ENCODE assay signal across 8 cellular contexts in the genomic region with DNA sequence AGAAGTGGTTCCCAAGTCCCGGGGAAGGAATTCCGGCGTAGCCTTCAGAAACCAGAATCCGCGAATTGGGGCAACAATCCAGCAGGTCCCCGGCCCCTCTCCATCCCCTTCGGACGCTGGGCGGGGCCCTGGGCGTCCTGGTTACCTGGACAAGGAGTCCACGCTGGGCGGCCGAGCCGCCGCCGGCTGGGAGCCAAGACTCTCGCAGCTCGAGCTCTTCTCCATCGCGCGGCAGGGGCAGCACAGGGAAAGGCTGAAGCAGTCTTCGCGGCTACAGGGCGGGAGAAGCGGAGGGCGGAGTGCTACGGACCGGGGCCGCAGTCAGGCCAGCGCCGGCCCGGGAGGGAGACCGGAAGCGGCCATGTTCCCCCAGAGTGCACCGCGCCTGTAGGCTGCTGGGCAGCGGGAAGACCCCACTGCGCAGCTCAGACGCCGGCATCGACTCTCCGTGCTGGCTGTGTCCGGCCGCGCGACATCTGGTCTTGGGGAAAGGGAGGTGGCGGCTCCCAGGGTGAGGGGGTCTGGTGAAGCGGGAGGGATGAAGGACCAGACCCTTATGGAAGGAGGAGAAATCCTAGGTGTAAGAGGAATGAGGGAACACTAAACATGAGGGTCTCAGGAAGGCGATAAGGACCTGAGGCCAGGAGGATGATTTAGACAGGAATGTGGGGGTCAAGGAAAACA. TPM values are rescaled to one million over a fixed set of nuclear protein-coding genes. Genes with fewer than 3 reads are reported as not detected.
DNase-seq lines count a peak whose midpoint lies in the region; ATAC-seq and TF ChIP-seq lines count a peak whose summit lies in the region.

A gene (minus strand): TSS at position 378 of the 684 bp plus-strand sequence. CDS start 153 bp downstream, at position 225.

- ATAC-seq in GM21723 (IDR thresholded peaks at IDR 0.05; ENCODE audit: unreplicated experiment) (peak; percentile 99), thoracic aorta (ENCODE audit: insufficient number of reproducible peaks, low FRiP score, low read depth) (peak; percentile 82)
- ATAC-seq in activated naive CD4-positive, alpha-beta T cell treated with anti-CD3 and anti-CD28 coated beads, Interleukin-2, amount 50 U/mL, for 72 hours: peak; percentile 88 to 97

- H3K4me1 ChIP-seq in osteoblast (ENCODE audit: insufficient read depth, low read length) (peaks cover 19% of the 10 kb centered on the region), thoracic aorta (ENCODE audit: control insufficient read depth in 1 of 2, low read depth in 2 of 2) (peaks cover 6 to 48% of the 10 kb centered on the region in 2 donors)

- no peaks in the 10 kb centered on the region for H3K27me3 ChIP-seq in osteoblast (ENCODE audit: insufficient read depth, low read length)
- no peaks in the 10 kb centered on the region for H3K27me3 ChIP-seq in thoracic aorta (replicated peaks; ENCODE audit: insufficient read depth)

- no peaks in the 10 kb centered on the region for H3K9me3 ChIP-seq in osteoblast (ENCODE audit: low read depth, low read length)
- H3K9me3 ChIP-seq in thoracic aorta: no peaks in the 10 kb centered on the region

- peaks cover 14 to 17% of the 10 kb centered on the region in 2 donors for H3K36me3 Mint-ChIP-seq in activated naive CD4-positive, alpha-beta T cell treated with anti-CD3 and anti-CD28 coated beads, Interleukin-2, amount 50 U/mL, for 72 hours

- H4K20me1 ChIP-seq in osteoblast (ENCODE audit: insufficient read depth, low read length): peaks cover 3% of the 10 kb centered on the region

- H3K4me2 ChIP-seq in osteoblast (ENCODE audit: insufficient read depth, low read length): peak within 1 kb of the TSS; percentile 99

- H3K79me2 ChIP-seq in osteoblast (ENCODE audit: insufficient read depth, low read length): peaks cover 62% of the 10 kb centered on the region

- in situ Hi-C loops in KBM-7 (cut with MboI; ENCODE audit: low pct_unique_long_range_greater_than_20kb, low sequenced_read_pairs): no loop called here

- H3K4me3 ChIP-seq in osteoblast (ENCODE audit: insufficient read depth, low read length): peak within 1 kb of the TSS; percentile 96
- peak within 1 kb of the TSS; percentile 81 for H3K4me3 ChIP-seq in thoracic aorta

- H3K27ac ChIP-seq in osteoblast (ENCODE audit: low read depth, low read length) (peak within 1 kb of the TSS; percentile 94), thoracic aorta (peak within 1 kb of the TSS; percentile 97 to 99)

- H3K36me3 ChIP-seq in osteoblast (ENCODE audit: insufficient read depth, low read length) (no peaks in the 10 kb centered on the region), thoracic aorta (no peaks in the 10 kb centered on the region)

- H3K27ac Mint-ChIP-seq in activated naive CD4-positive, alpha-beta T cell treated with anti-CD3 and anti-CD28 coated beads, Interleukin-2, amount 50 U/mL, for 72 hours: peak within 1 kb of the TSS; percentile 99 to 100

- TF ChIP-seq CTCF in osteoblast (IDR thresholded peaks at IDR 0.05; ENCODE audit: extremely low read depth, low read depth, low read length) (no peak), thoracic aorta (IDR thresholded peaks at IDR 0.05) (no peak)

- H2AFZ ChIP-seq in osteoblast (ENCODE audit: low read length): peak within 1 kb of the TSS; percentile 95

- DNase-seq in EL (peak; percentile 84), KBM-7 (peak; percentile 63), SK-N-DZ (ENCODE audit: low spot score) (peak; percentile 85), glomerular visceral epithelial cell (ENCODE audit: extremely low spot score) (peak; percentile 80), osteoblast (ENCODE audit: insufficient read length, low spot score, missing footprints) (peak; percentile 91), thoracic aorta (ENCODE audit: low spot score) (peak; percentile 16)
- DNase-seq in activated naive CD4-positive, alpha-beta T cell treated with anti-CD3 and anti-CD28 coated beads, Interleukin-2, amount 50 U/mL, for 72 hours (ENCODE audit: low spot score in 2 of 2): peak; percentile 52 to 78

- peaks cover 0 to 4% of the 10 kb centered on the region in 2 donors for H3K9me3 Mint-ChIP-seq in activated naive CD4-positive, alpha-beta T cell treated with anti-CD3 and anti-CD28 coated beads, Interleukin-2, amount 50 U/mL, for 72 hours

RNA-seq across cellular contexts. Expression of the gene that starts here (rescaled TPM):
- polyA plus RNA-seq in SK-N-DZ (2014; cell fraction: cytosol; rRNA removed): 22.1 and 23.0 TPM in 2 replicates
- 10.2 and 14.9 TPM in 2 replicates for polyA plus RNA-seq in SK-N-DZ (2014; cell fraction: nucleus; rRNA removed)
- 10 to 100 TPM; 20.3 to 32.1 TPM for total RNA-seq in activated naive CD4-positive, alpha-beta T cell treated with anti-CD3 and anti-CD28 coated beads, Interleukin-2, amount 50 U/mL, for 72 hours
- total RNA-seq in osteoblast (44.9 and 45.7 TPM in 2 replicates), thoracic aorta (10 to 100 TPM; 38.2 to 38.9 TPM)

Comparison
In these comparisons a context has a peak if more than half of its experiments do, and no peak if none do; other contexts are left out.
1. Peak in every context shown above with its lines: DNase-seq, ATAC-seq, H3K4me3 ChIP-seq and H3K27ac ChIP-seq.
2. DNase-seq: peak in every context shown above with its lines; median percentile 91 in osteoblast; 85 in SK-N-DZ; 84 in EL; 80 in glomerular visceral epithelial cell; 65 in activated naive CD4-positive, alpha-beta T cell treated with anti-CD3 and anti-CD28 coated beads, Interleukin-2, amount 50 U/mL, for 72 hours; 63 in KBM-7; 16 in thoracic aorta.